In the genomic region with DNA sequence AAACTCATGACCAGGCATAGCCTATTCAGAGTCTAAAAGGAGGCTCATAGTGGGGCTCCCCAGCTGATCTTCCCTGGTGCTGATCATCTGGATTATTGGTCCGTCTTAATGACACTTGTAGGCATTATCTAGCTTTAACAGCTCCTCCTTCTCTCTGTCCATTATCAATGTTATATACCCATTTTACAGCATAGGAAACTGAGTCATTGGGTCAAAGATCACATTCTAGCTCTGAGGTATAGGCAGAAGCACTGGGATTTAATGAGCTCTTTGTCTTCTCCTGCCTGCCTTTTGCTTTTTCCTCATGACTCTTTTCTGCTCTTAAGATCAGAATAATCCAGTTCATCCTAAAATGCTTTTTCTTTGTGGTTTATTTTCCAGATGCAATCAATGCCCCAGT, we compare ENCODE assay signal across 13 cellular contexts. TPM values are rescaled to one million over a fixed set of nuclear protein-coding genes. Genes with fewer than 3 reads are reported as not detected.
A peak's percentile ranks its signal among the peaks of the same experiment; 100 is the strongest.
DNase-seq lines count a peak whose midpoint lies in the region; ATAC-seq, FAIRE-seq and TF ChIP-seq lines count a peak whose summit lies in the region.
"Had no signal": no experiment of that assay in that cellular context is flagged by ENCODE, and none has a peak within 500 bp of the region (broad histone marks: within the 10 kb centered on the region; RNA-seq: fewer than 3 reads in every experiment).

No MANE protein-coding gene starts in this region.

- H3K27ac Mint-ChIP-seq in activated CD4-positive, alpha-beta T cell treated with anti-CD3 and anti-CD28 coated beads for 36 hours, result no peak overlapping the region

- no TSS peak for BruUV-seq in K562 (replicated peaks; lab: Mats Ljungman, UMichigan)

- no peak overlapping the region for H2AFZ ChIP-seq in K562 (ENCODE audit: low read depth, low read length)
- no peak overlapping the region for H2AFZ ChIP-seq in smooth muscle cell (ENCODE audit: low read depth)

- peak overlapping the region; percentile 30 for H3K4me3 ChIP-seq in HAP-1
- no peak overlapping the region for H3K4me3 ChIP-seq in K562
- peak overlapping the region; percentile 67 for H3K4me3 ChIP-seq in iPS-20b (ENCODE audit: low read length)
- peak overlapping the region; percentile 41 for H3K4me3 ChIP-seq in smooth muscle cell

- H3K36me3 ChIP-seq in HAP-1 (replicated peaks) (no peaks in the 10 kb centered on the region), K562 (ENCODE audit: control insufficient read depth, insufficient read depth, low read length) (no peaks in the 10 kb centered on the region), iPS-20b (ENCODE audit: insufficient read depth, low read depth, low read length) (no peaks in the 10 kb centered on the region), smooth muscle cell (ENCODE audit: low read depth) (no peaks in the 10 kb centered on the region)
- H3K36me3 ChIP-seq: neutrophil had no signal

- no peaks in the 10 kb centered on the region for H3K79me2 ChIP-seq in K562 (ENCODE audit: control insufficient read depth, insufficient read depth, low read length)
- H3K79me2 ChIP-seq in smooth muscle cell (ENCODE audit: low read depth), result no peaks in the 10 kb centered on the region

- H3K27me3 ChIP-seq in HAP-1 (ENCODE audit: low read depth) (no peaks in the 10 kb centered on the region), K562 (ENCODE audit: control insufficient read depth in 2 of 2, insufficient read depth in 2 of 2, low read length in 2 of 2) (peaks cover 0 to 3% of the 10 kb centered on the region in 2 experiments; a peak in 3 of 5 replicates), iPS-20b (ENCODE audit: insufficient read depth, low read length) (peaks cover 6% of the 10 kb centered on the region; the same call in 1 of the 2 replicates), smooth muscle cell (ENCODE audit: low read depth) (no peaks in the 10 kb centered on the region)

- H3F3A ChIP-seq in smooth muscle cell (ENCODE audit: low read depth), result peaks cover 18% of the 10 kb centered on the region

- POLR2A ChIA-PET in K562 (lab: Yijun Ruan, JAX), result interaction anchor here (0.9 to 1.2 kb wide), 2 partner anchors 16 to 98 kb away, joined by 3 to 4 read pairs; no protein-coding TSS in a partner anchor
- POLR2A ChIA-PET in activated CD4-positive, alpha-beta T cell treated with anti-CD3 and anti-CD28 coated beads for 36 hours (lab: Charles Lee), result no interaction called here

- H3K36me3 Mint-ChIP-seq in activated CD4-positive, alpha-beta T cell treated with anti-CD3 and anti-CD28 coated beads for 36 hours (ENCODE audit: low read depth), result no peaks in the 10 kb centered on the region

- TF ChIP-seq RAD21 in K562 (CRISPR knock-in tag; conservative IDR thresholded peaks at IDR 0.05 in 1 of 2, IDR thresholded peaks at IDR 0.05 in 1 of 2), result no peak

- H3K9me3 ChIP-seq in HAP-1 (no peaks in the 10 kb centered on the region), K562 (replicated peaks; ENCODE audit: control insufficient read depth, insufficient read depth, low read depth, low read length) (no peaks in the 10 kb centered on the region), iPS-20b (ENCODE audit: insufficient read depth, low read depth, low read length) (no peaks in the 10 kb centered on the region), smooth muscle cell (replicated peaks; ENCODE audit: low read depth) (no peaks in the 10 kb centered on the region)
- H3K9me3 ChIP-seq: neutrophil had no signal

- intact Hi-C loops in K562 (cut with micrococcal nuclease), result no loop called here
- intact Hi-C loops in activated CD4-positive, alpha-beta T cell treated with anti-CD3 and anti-CD28 coated beads for 36 hours (cut with DNase I, micrococcal nuclease), result loop anchor here in 1 of 2 experiments (2.0 kb wide), 1 partner anchor 53 kb away; no protein-coding TSS in a partner anchor

- no peak for FAIRE-seq in K562 (lab: Jason Lieb, UNC)

- no peaks in the 10 kb centered on the region for H3K9me3 Mint-ChIP-seq in activated CD4-positive, alpha-beta T cell treated with anti-CD3 and anti-CD28 coated beads for 36 hours (ENCODE audit: low read depth)

- no peak overlapping the region for H3K9ac ChIP-seq in K562 (ENCODE audit: insufficient read depth in 1 of 2, low read depth in 2 of 2, low read length in 2 of 2)
- peak overlapping the region; percentile 72; the same call in 1 of the 2 replicates for H3K9ac ChIP-seq in iPS-20b (ENCODE audit: low read depth, low read length)
- no peak overlapping the region for H3K9ac ChIP-seq in smooth muscle cell (ENCODE audit: low read depth)

- no peak for TF ChIP-seq POLR2A in K562 (conservative IDR thresholded peaks at IDR 0.05)

- no peak for ATAC-seq in K562
- ATAC-seq in GM19324 (IDR thresholded peaks at IDR 0.05; ENCODE audit: low FRiP score, unreplicated experiment), result no peak
- no peak for ATAC-seq in activated CD4-positive, alpha-beta T cell treated with anti-CD3 and anti-CD28 coated beads for 36 hours

- H3K9me1 ChIP-seq in K562 (ENCODE audit: control insufficient read depth, insufficient read depth, low read length), result no peaks in the 10 kb centered on the region

- peaks cover 6% of the 10 kb centered on the region for H3K4me1 Mint-ChIP-seq in activated CD4-positive, alpha-beta T cell treated with anti-CD3 and anti-CD28 coated beads for 36 hours

- no peak for DNase-seq in HAP-1 (ENCODE audit: low spot score in 2 of 2)
- no peak for DNase-seq in K562 (ENCODE audit: extremely low read depth in 1 of 4, low spot score in 3 of 4)
- DNase-seq in smooth muscle cell (lab: John Stamatoyannopoulos, UW; ENCODE audit: unreplicated experiment), result no peak
- DNase-seq in globus pallidus (ENCODE audit: low spot score), result no peak
- no peak for DNase-seq in GF-D8 (lab: John Stamatoyannopoulos, UW)
- no peak for DNase-seq in activated CD4-positive, alpha-beta T cell treated with anti-CD3 and anti-CD28 coated beads for 36 hours
- DNase-seq: activated T-cell treated with anti-CD3 and anti-CD28 coated beads, Interleukin-2, amount 50 U/mL, for 1 hour; NCI-H1105; T-helper 9 cell had no signal

- no peak overlapping the region for H3K4me3 Mint-ChIP-seq in activated CD4-positive, alpha-beta T cell treated with anti-CD3 and anti-CD28 coated beads for 36 hours

- H3K4me1 ChIP-seq in HAP-1 (peaks cover 22% of the 10 kb centered on the region), K562 (replicated peaks in 1 of 2; ENCODE audit: control insufficient read depth in 2 of 2, insufficient read depth in 2 of 2, low read length in 2 of 2) (peaks cover 7 to 16% of the 10 kb centered on the region in 2 experiments; a peak in 4 of 5 replicates), iPS-20b (ENCODE audit: insufficient read depth, low read length) (peaks cover 13% of the 10 kb centered on the region), smooth muscle cell (ENCODE audit: low read depth) (peaks cover 24% of the 10 kb centered on the region)

- CTCF ChIA-PET in K562 (lab: Yijun Ruan, JAX; ENCODE audit: low intra/inter-chr PET ratio), result no interaction called here
- CTCF ChIA-PET in activated CD4-positive, alpha-beta T cell treated with anti-CD3 and anti-CD28 coated beads for 36 hours (lab: Charles Lee), result interaction anchor here (1.0 to 1.1 kb wide), 2 partner anchors 10 to 55 kb away, joined by 3 read pairs; no protein-coding TSS in a partner anchor

- H4K20me1 ChIP-seq in K562 (replicated peaks; ENCODE audit: control insufficient read depth, insufficient read depth, low read length) (peaks cover 2% of the 10 kb centered on the region; the same call in 1 of the 2 replicates), smooth muscle cell (ENCODE audit: low read depth) (no peaks in the 10 kb centered on the region)

- H3K27ac ChIP-seq in K562 (ENCODE audit: extremely low read depth, low read depth, low read length) (no peak overlapping the region), iPS-20b (ENCODE audit: low read length) (no peak overlapping the region), smooth muscle cell (ENCODE audit: low read depth) (peak overlapping the region; percentile 95)
- H3K27ac ChIP-seq: neutrophil had no signal

- no peak for TF ChIP-seq EP300 in K562 (IDR thresholded peaks at IDR 0.05; ENCODE audit: low read length)

- peaks cover 45% of the 10 kb centered on the region for H3K27me3 Mint-ChIP-seq in activated CD4-positive, alpha-beta T cell treated with anti-CD3 and anti-CD28 coated beads for 36 hours

- TF ChIP-seq CTCF in K562 (IDR thresholded peaks at IDR 0.05 in 2 of 3, conservative IDR thresholded peaks at IDR 0.05 in 1 of 3; ENCODE audit: insufficient read depth in 2 of 3, low read depth in 1 of 3, low read length in 3 of 3), result no peak
- no peak for TF ChIP-seq CTCF in smooth muscle cell (IDR thresholded peaks at IDR 0.05; ENCODE audit: borderline replicate concordance, insufficient read depth, poor library complexity, severe bottlenecking)

- in situ Hi-C loops in HAP-1 (cut with MboI; ENCODE audit: low sequenced_read_pairs), result no loop called here
- in situ Hi-C loops in K562 (cut with MboI), result no loop called here

- no peak overlapping the region for H3K4me2 ChIP-seq in K562 (ENCODE audit: insufficient read depth, low read length)
- no peak overlapping the region for H3K4me2 ChIP-seq in smooth muscle cell

- WGBS in K562 (ENCODE audit: insufficient coverage, low coverage, missing lambda C conversion rate), result 0% methylated on average over 1 of the region's 1 CpG
- WGBS in smooth muscle cell (ENCODE audit: low lambda C conversion rate), result 71% methylated on average over 1 of the region's 1 CpG

RNA-seq across cellular contexts. Expression of a gene that starts 0.8 kb away (rescaled TPM):
- total RNA-seq in K562 (2011; cell fraction: chromatin; rRNA removed; ENCODE audit: low replicate concordance), result 0.81 TPM in 1 of 2 replicates, not detected in the other
- 0.66 and 0.67 TPM in 2 replicates for total RNA-seq in K562 (2011; cell fraction: nucleolus; rRNA removed)
- total RNA-seq in K562 (2011; cell fraction: nucleoplasm; rRNA removed), result 0.73 and 1.4 TPM in 2 replicates
- total RNA-seq in K562 (2014; rRNA removed), result 0.54 and 0.82 TPM in 2 replicates
- 0.86 and 0.87 TPM in 2 replicates for total RNA-seq in K562 (2014; rRNA removed; fragmentation: Illumina TruSeq; extraction: Trizol)
- 4.4 and 5.4 TPM in 2 replicates for total RNA-seq in K562 (2015; rRNA removed; fragmentation: Illumina TruSeq; extraction: Trizol)
- total RNA-seq in K562 (2021), result 0.86 and 1.0 TPM in 2 replicates
- polyA plus RNA-seq in K562 (2011; rRNA removed), result 0.73 and 3.2 TPM in 2 replicates
- polyA plus RNA-seq in K562 (2011; cell fraction: cytosol; rRNA removed), result 0.59 and 2.7 TPM in 2 replicates
- 0.73 and 4.0 TPM in 2 replicates for polyA plus RNA-seq in K562 (2011; cell fraction: nucleus; rRNA removed)
- polyA plus RNA-seq in K562 (2012), result 1.1 and 2.8 TPM in 2 replicates
- polyA plus RNA-seq in K562 (2014; fragmentation: Illumina TruSeq; extraction: Trizol), result 0.88 and 1.5 TPM in 2 replicates
- 1 to 10 TPM; 1.9 to 2.2 TPM for polyA plus RNA-seq in K562 (2014; fragmentation: Nextera tagmentation; extraction: Ambion mirVana)
- polyA plus RNA-seq in K562 (2014; rRNA removed), result 0.11 and 0.61 TPM in 2 replicates
- 1.1 and 2.6 TPM in 2 replicates for polyA minus RNA-seq in K562 (2011; rRNA and poly(A)+ RNA removed)
- 1.6 TPM in 1 of 2 replicates, not detected in the other for polyA minus RNA-seq in K562 (2011; cell fraction: cytosol; rRNA and poly(A)+ RNA removed)
- 0.56 and 1.1 TPM in 2 replicates for polyA minus RNA-seq in K562 (2011; cell fraction: nucleus; rRNA and poly(A)+ RNA removed)
- total RNA-seq in smooth muscle cell, result 15.6 and 33.2 TPM in 2 replicates
- polyA plus RNA-seq in smooth muscle cell, result 36.5 and 38.9 TPM in 2 replicates
- not detected for total RNA-seq in activated CD4-positive, alpha-beta T cell treated with anti-CD3 and anti-CD28 coated beads for 36 hours

RNA-seq across cellular contexts. Expression of a gene that starts 14.2 kb away (rescaled TPM):
- not detected in 2 replicates for total RNA-seq in K562 (2011; cell fraction: chromatin; rRNA removed; ENCODE audit: low replicate concordance)
- total RNA-seq in K562 (2011; cell fraction: nucleolus; rRNA removed), result not detected in 2 replicates
- total RNA-seq in K562 (2011; cell fraction: nucleoplasm; rRNA removed), result not detected in 2 replicates
- total RNA-seq in K562 (2014; rRNA removed) (not detected in 2 replicates), K562 (2014; rRNA removed; fragmentation: Illumina TruSeq; extraction: Trizol) (not detected in 2 replicates), K562 (2015; rRNA removed; fragmentation: Illumina TruSeq; extraction: Trizol) (not detected in 2 replicates), K562 (2021) (not detected in 2 replicates), smooth muscle cell (0.31 and 0.36 TPM in 2 replicates)
- polyA plus RNA-seq in K562 (2011; rRNA removed) (not detected in 2 replicates), K562 (2014; fragmentation: Illumina TruSeq; extraction: Trizol) (not detected in 2 replicates), K562 (2014; fragmentation: Nextera tagmentation; extraction: Ambion mirVana) (not detected), K562 (2014; rRNA removed) (not detected in 2 replicates), smooth muscle cell (0.27 and 0.74 TPM in 2 replicates)
- not detected in 2 replicates for polyA plus RNA-seq in K562 (2011; cell fraction: cytosol; rRNA removed)
- not detected in 2 replicates for polyA plus RNA-seq in K562 (2011; cell fraction: nucleus; rRNA removed)
- not detected in 2 replicates for polyA plus RNA-seq in K562 (2012)
- polyA minus RNA-seq in K562 (2011; rRNA and poly(A)+ RNA removed), result not detected in 2 replicates
- not detected in 2 replicates for polyA minus RNA-seq in K562 (2011; cell fraction: cytosol; rRNA and poly(A)+ RNA removed)
- not detected in 2 replicates for polyA minus RNA-seq in K562 (2011; cell fraction: nucleus; rRNA and poly(A)+ RNA removed)
- total RNA-seq in activated CD4-positive, alpha-beta T cell treated with anti-CD3 and anti-CD28 coated beads for 36 hours, result not detected
- total RNA-seq: cerebellum had no signal

RNA-seq across cellular contexts. Expression of a gene that starts 29.7 kb away (rescaled TPM):
- total RNA-seq in K562 (2011; cell fraction: chromatin; rRNA removed; ENCODE audit: low replicate concordance), result not detected in 2 replicates
- total RNA-seq in K562 (2011; cell fraction: nucleolus; rRNA removed), result not detected in 2 replicates
- not detected in 2 replicates for total RNA-seq in K562 (2011; cell fraction: nucleoplasm; rRNA removed)
- not detected in 2 replicates for total RNA-seq in K562 (2014; rRNA removed)
- not detected in 2 replicates for total RNA-seq in K562 (2014; rRNA removed; fragmentation: Illumina TruSeq; extraction: Trizol)
- total RNA-seq in K562 (2015; rRNA removed; fragmentation: Illumina TruSeq; extraction: Trizol), result not detected in 2 replicates
- not detected in 2 replicates for total RNA-seq in K562 (2021)
- polyA plus RNA-seq in K562 (2011; rRNA removed), result not detected in 2 replicates
- polyA plus RNA-seq in K562 (2011; cell fraction: cytosol; rRNA removed), result not detected in 2 replicates
- not detected in 2 replicates for polyA plus RNA-seq in K562 (2011; cell fraction: nucleus; rRNA removed)
- not detected in 2 replicates for polyA plus RNA-seq in K562 (2012)
- polyA plus RNA-seq in K562 (2014; fragmentation: Illumina TruSeq; extraction: Trizol), result not detected in 2 replicates
- not detected for polyA plus RNA-seq in K562 (2014; fragmentation: Nextera tagmentation; extraction: Ambion mirVana)
- polyA plus RNA-seq in K562 (2014; rRNA removed), result not detected in 2 replicates
- polyA minus RNA-seq in K562 (2011; rRNA and poly(A)+ RNA removed), result not detected in 2 replicates
- not detected in 2 replicates for polyA minus RNA-seq in K562 (2011; cell fraction: cytosol; rRNA and poly(A)+ RNA removed)
- not detected in 2 replicates for polyA minus RNA-seq in K562 (2011; cell fraction: nucleus; rRNA and poly(A)+ RNA removed)
- total RNA-seq in smooth muscle cell, result not detected in 2 replicates
- polyA plus RNA-seq in smooth muscle cell, result not detected in 2 replicates
- total RNA-seq in activated CD4-positive, alpha-beta T cell treated with anti-CD3 and anti-CD28 coated beads for 36 hours, result not detected
- total RNA-seq: cerebellum had no signal
